ENCODE assay signal across 33 cellular contexts in genomic region chr14:88340357-88340756, GRCh38. TPM values are rescaled to one million over a fixed set of nuclear protein-coding genes. Genes with fewer than 3 reads are reported as not detected.
"Had no signal": no experiment of that assay in that cellular context is flagged by ENCODE, and none has a peak within 500 bp of the region (broad histone marks: within the 10 kb centered on the region; RNA-seq: fewer than 3 reads in every experiment).

No MANE protein-coding gene starts in this region.

- H3K4me1 Mint-ChIP-seq: activated CD4-positive, alpha-beta memory T cell treated with anti-CD3 and anti-CD28 coated beads, Interleukin-2, amount 10 ng/mL, durations not matched to agents 7 days and 5 days; activated CD4-positive, alpha-beta T cell treated with anti-CD3 and anti-CD28 coated beads, Interleukin-2, amount 10 ng/mL, durations not matched to agents 7 days and 5 days; activated T-helper 17 cell treated with anti-CD3 and anti-CD28 coated beads, Interleukin-2, amount 50 U/mL, for 72 hours; central memory CD8-positive, alpha-beta T cell had no signal

- DNase-seq: activated CD4-positive, alpha-beta memory T cell treated with anti-CD3 and anti-CD28 coated beads, Interleukin-2, amount 10 ng/mL, durations not matched to agents 7 days and 5 days; activated CD4-positive, alpha-beta T cell treated with anti-CD3 and anti-CD28 coated beads for 1 hour; activated CD4-positive, alpha-beta T cell treated with anti-CD3 and anti-CD28 coated beads for 4 hours; activated CD4-positive, alpha-beta T cell treated with anti-CD3 and anti-CD28 coated beads, Interleukin-2, amount 10 ng/mL, durations not matched to agents 7 days and 5 days; activated CD4-positive, alpha-beta T cell treated with anti-CD3 and anti-CD28 coated beads, Interleukin-2, amount 50 U/mL, for 4 hours; activated effector memory CD4-positive, alpha-beta T cell treated with Interleukin-2 at 50 U/mL for 16 hours; activated gamma-delta T cell treated with Interleukin-2 at 50 U/mL for 16 hours; activated naive CD4-positive, alpha-beta T cell treated with anti-CD3 and anti-CD28 coated beads, Interleukin-2, amount 50 U/mL, for 16 hours; activated naive CD4-positive, alpha-beta T cell treated with Interleukin-2 at 50 U/mL for 16 hours; activated T-cell treated with anti-CD3 and anti-CD28 coated beads, Interleukin-2, amount 50 U/mL, for 4 hours; amniotic stem cell; anterior cingulate cortex; brain microvascular endothelial cell; cortex of kidney; dermis blood vessel endothelial cell; effector CD4-positive, alpha-beta T cell; effector memory CD8-positive, alpha-beta T cell; foreskin fibroblast; gastrocnemius medialis; heart right ventricle; T-helper 1 cell; T-helper 17 cell; T1000 had no signal

- FAIRE-seq: astrocyte, bronchial epithelial cell, endothelial cell of umbilical vein had no signal

- H3K9me3 ChIP-seq: gastrocnemius medialis, heart right ventricle had no signal

- H3K4me3 ChIP-seq: gastrocnemius medialis, heart right ventricle had no signal

- ATAC-seq: activated T-cell treated with anti-CD3 and anti-CD28 coated beads, Interleukin-2, amount 50 U/mL, for 4 hours; activated T-helper 17 cell treated with anti-CD3 and anti-CD28 coated beads, Interleukin-2, amount 50 U/mL, for 72 hours; effector memory CD8-positive, alpha-beta T cell; esophagus mucosa; gastrocnemius medialis; heart right ventricle; T-helper 17 cell had no signal

- H3K4me3 Mint-ChIP-seq: activated CD4-positive, alpha-beta memory T cell treated with anti-CD3 and anti-CD28 coated beads, Interleukin-2, amount 10 ng/mL, durations not matched to agents 7 days and 5 days; activated CD4-positive, alpha-beta T cell treated with anti-CD3 and anti-CD28 coated beads, Interleukin-2, amount 10 ng/mL, durations not matched to agents 7 days and 5 days; activated naive CD8-positive, alpha-beta T cell; activated T-cell treated with anti-CD3 and anti-CD28 coated beads, Interleukin-2, amount 50 U/mL, for 4 hours; activated T-helper 17 cell treated with anti-CD3 and anti-CD28 coated beads, Interleukin-2, amount 50 U/mL, for 72 hours; central memory CD8-positive, alpha-beta T cell; effector memory CD8-positive, alpha-beta T cell; T-helper 17 cell; T-helper 2 cell treated with Interferon-gamma antibody and Interleukin-4, amounts not matched to agents 5 μg/mL and 100 μg/mL, for 36 hours had no signal

- H3K27ac Mint-ChIP-seq: activated CD4-positive, alpha-beta memory T cell treated with anti-CD3 and anti-CD28 coated beads, Interleukin-2, amount 10 ng/mL, durations not matched to agents 7 days and 5 days; activated CD4-positive, alpha-beta T cell treated with anti-CD3 and anti-CD28 coated beads, Interleukin-2, amount 10 ng/mL, durations not matched to agents 7 days and 5 days; activated naive CD8-positive, alpha-beta T cell; activated T-helper 17 cell treated with anti-CD3 and anti-CD28 coated beads, Interleukin-2, amount 50 U/mL, for 72 hours; effector memory CD8-positive, alpha-beta T cell; T-helper 17 cell; T-helper 2 cell treated with Interferon-gamma antibody and Interleukin-4, amounts not matched to agents 5 μg/mL and 100 μg/mL, for 36 hours had no signal

- H3K36me3 Mint-ChIP-seq: activated naive CD8-positive, alpha-beta T cell had no signal

- H3K36me3 ChIP-seq: brain microvascular endothelial cell, gastrocnemius medialis, heart right ventricle had no signal

- H3K27ac ChIP-seq: brain microvascular endothelial cell, epithelial cell of prostate, gastrocnemius medialis, heart right ventricle had no signal

- H3K9me3 Mint-ChIP-seq: activated CD4-positive, alpha-beta memory T cell treated with anti-CD3 and anti-CD28 coated beads, Interleukin-2, amount 10 ng/mL, durations not matched to agents 7 days and 5 days; activated CD4-positive, alpha-beta T cell treated with anti-CD3 and anti-CD28 coated beads, Interleukin-2, amount 10 ng/mL, durations not matched to agents 7 days and 5 days; activated T-cell treated with anti-CD3 and anti-CD28 coated beads, Interleukin-2, amount 50 U/mL, for 4 hours; activated T-helper 17 cell treated with anti-CD3 and anti-CD28 coated beads, Interleukin-2, amount 50 U/mL, for 72 hours; central memory CD8-positive, alpha-beta T cell; effector memory CD8-positive, alpha-beta T cell; T-helper 2 cell treated with Interferon-gamma antibody and Interleukin-4, amounts not matched to agents 5 μg/mL and 100 μg/mL, for 36 hours had no signal

- H3K4me1 ChIP-seq: gastrocnemius medialis, heart right ventricle had no signal

RNA-seq across cellular contexts. Expression of gene KCNK10, which starts 17.3 kb away (rescaled TPM):
- total RNA-seq: activated CD4-positive, alpha-beta memory T cell treated with anti-CD3 and anti-CD28 coated beads, Interleukin-2, amount 10 ng/mL, durations not matched to agents 7 days and 5 days; activated CD4-positive, alpha-beta T cell treated with anti-CD3 and anti-CD28 coated beads, Interleukin-2, amount 10 ng/mL, durations not matched to agents 7 days and 5 days; activated T-cell treated with anti-CD3 and anti-CD28 coated beads, Interleukin-2, amount 50 U/mL, for 4 hours; activated T-helper 17 cell treated with anti-CD3 and anti-CD28 coated beads, Interleukin-2, amount 50 U/mL, for 72 hours; bronchial epithelial cell; cardiac septum; dermis blood vessel endothelial cell; endothelial cell of umbilical vein; gastrocnemius medialis; T-helper 17 cell had no signal
- polyA plus RNA-seq: endothelial cell of umbilical vein had no signal
